In the genomic region with DNA sequence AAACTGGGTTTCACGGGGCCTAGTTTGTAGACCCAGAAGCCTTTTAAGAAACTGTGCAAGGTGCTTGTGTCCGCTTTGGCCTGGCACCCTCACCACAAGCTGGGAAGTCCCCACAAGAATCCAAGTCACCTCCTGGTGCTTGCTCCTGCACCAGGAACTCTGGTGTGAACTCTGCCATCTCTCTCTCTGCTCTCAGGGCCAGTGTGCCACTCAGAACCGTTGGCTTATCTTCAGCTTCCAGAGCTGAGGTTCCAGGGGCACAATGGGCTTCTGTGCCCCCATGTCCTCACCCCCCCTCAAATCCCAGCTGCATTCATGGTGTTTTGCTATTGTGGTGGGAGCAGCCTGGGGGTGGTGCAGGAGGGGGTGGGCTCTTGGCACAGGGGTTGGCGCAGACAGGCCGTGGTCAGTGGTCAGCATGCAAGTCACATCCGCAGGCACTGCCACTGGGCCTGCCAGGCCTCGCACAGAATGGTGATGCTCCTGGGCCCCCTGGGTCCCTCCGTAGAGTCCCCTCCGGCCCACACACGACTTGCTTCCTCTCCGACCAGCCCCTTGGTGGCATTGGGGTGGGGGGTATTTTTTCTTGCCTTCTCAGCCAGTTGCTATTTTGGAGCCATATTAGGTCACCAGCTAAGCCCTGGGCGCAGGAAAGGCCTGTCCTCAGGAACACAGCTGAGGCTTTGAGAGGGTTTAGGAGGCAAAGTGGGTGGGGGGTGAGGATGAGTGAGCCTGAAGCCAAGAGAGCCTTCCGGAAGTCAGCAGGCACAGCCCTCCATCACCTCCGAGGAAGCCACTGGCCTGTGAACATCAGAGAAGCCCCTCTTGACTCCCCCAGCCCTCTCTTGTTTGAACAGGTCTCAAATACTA, we compare ENCODE assay signal across 13 cellular contexts.
A peak's percentile ranks its signal among the peaks of the same experiment; 100 is the strongest.
DNase-seq lines count a peak whose midpoint lies in the region; TF ChIP-seq lines count a peak whose summit lies in the region.
"Had no signal": no experiment of that assay in that cellular context is flagged by ENCODE, and none has a peak within 500 bp of the region (broad histone marks: within the 10 kb centered on the region; RNA-seq: fewer than 3 reads in every experiment).

No MANE protein-coding gene starts in this region.

- H3K27me3 ChIP-seq in subcutaneous abdominal adipose tissue (ENCODE audit: control insufficient read depth in 5 of 5, insufficient read depth in 4 of 5, low read length in 5 of 5): no peaks in the 10 kb centered on the region
- H3K27me3 ChIP-seq: right lobe of liver had no signal

- TF ChIP-seq CTCF in HFF-Myc (IDR thresholded peaks at IDR 0.05; ENCODE audit: low read depth, low read length, missing control alignments): no peak

- peaks cover 35 to 85% (median 80%) of the 10 kb centered on the region in 5 donors for H3K4me1 ChIP-seq in subcutaneous abdominal adipose tissue (ENCODE audit: control insufficient read depth in 5 of 5, insufficient read depth in 5 of 5, low read length in 5 of 5)

- H3K9ac ChIP-seq in subcutaneous abdominal adipose tissue (ENCODE audit: low read length in 5 of 5): peak overlapping the region in 4 of 5 donors; percentile 77 to 82 (median 78)

- no peaks in the 10 kb centered on the region for H3K9me3 ChIP-seq in subcutaneous abdominal adipose tissue (ENCODE audit: control insufficient read depth in 5 of 5, low read length in 5 of 5)
- H3K9me3 ChIP-seq: right lobe of liver had no signal

- DNase-seq in HFF-Myc (ENCODE audit: extremely low read depth, low read depth) (no peak), midbrain (lab: John Stamatoyannopoulos, UW) (peak; percentile 94), iPS-NIHi7 (ENCODE audit: extremely low spot score) (no peak), activated gamma-delta T cell (lab: John Stamatoyannopoulos, UW) (no peak)
- DNase-seq in activated CD4-positive, alpha-beta T cell treated with anti-CD3 and anti-CD28 coated beads for 48 hours: no peak
- no peak for DNase-seq in activated CD4-positive, alpha-beta T cell treated with anti-CD3 and anti-CD28 coated beads, Interleukin-2, amount 50 U/mL, for 1 hour
- DNase-seq: activated CD4-positive, alpha-beta T cell treated with anti-CD3 and anti-CD28 coated beads for 4 hours; Calu3; kidney glomerular epithelial cell; NCI-H524 had no signal

- H3K27ac ChIP-seq in cingulate gyrus (ENCODE audit: low read depth, low read length) (peak overlapping the region; percentile 95), subcutaneous abdominal adipose tissue (ENCODE audit: low read depth, low read length) (peak overlapping the region; percentile 99)

- peak overlapping the region; percentile 58 for H3K4me3 ChIP-seq in HFF-Myc (replicated peaks; ENCODE audit: low read depth, low read length)
- H3K4me3 ChIP-seq in subcutaneous abdominal adipose tissue (ENCODE audit: low read depth in 1 of 5, low read length in 5 of 5): peak overlapping the region; percentile 67 to 96 (median 86)

- peaks cover 0 to 34% (median 20%) of the 10 kb centered on the region in 5 donors for H3K36me3 ChIP-seq in subcutaneous abdominal adipose tissue (ENCODE audit: control insufficient read depth in 5 of 5, insufficient read depth in 5 of 5, low read length in 5 of 5)
- H3K36me3 ChIP-seq: right lobe of liver had no signal
